Comparison of ENCODE assay signal across 16 cellular contexts in the genomic region with DNA sequence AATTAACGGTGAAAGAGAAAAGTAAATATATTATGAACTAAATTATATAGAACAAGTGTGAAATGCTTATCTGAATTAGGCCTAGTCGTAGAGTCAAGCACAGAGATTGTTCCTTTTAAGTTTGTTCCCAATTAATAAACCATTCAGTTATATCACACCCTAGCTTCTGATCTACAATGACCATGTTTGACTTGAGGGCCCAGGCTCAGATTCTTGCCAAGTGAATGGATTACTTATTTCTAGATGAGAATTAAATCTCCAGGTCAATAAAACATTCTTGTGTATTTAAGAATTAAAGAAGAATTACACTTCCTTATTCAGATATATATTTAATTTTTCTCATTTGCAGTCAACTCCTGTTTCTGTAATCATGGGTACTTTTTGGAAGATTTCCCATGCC. TPM values are rescaled to one million over a fixed set of nuclear protein-coding genes. Genes with fewer than 3 reads are reported as not detected.
DNase-seq lines count a peak whose midpoint lies in the region; TF ChIP-seq lines count a peak whose summit lies in the region.
"Had no signal": no experiment of that assay in that cellular context is flagged by ENCODE, and none has a peak within 500 bp of the region (broad histone marks: within the 10 kb centered on the region; RNA-seq: fewer than 3 reads in every experiment).

No MANE protein-coding gene starts in this region.

- TF ChIP-seq CTCF in VCaP (conservative IDR thresholded peaks at IDR 0.05) (no peak), mesothelial cell of epicardium (IDR thresholded peaks at IDR 0.05; ENCODE audit: unreplicated experiment) (no peak), stomach (IDR thresholded peaks at IDR 0.05) (no peak)

- H3K4me2 ChIP-seq in BLaER1 = peak overlapping the region; percentile 18

- no peak for TF ChIP-seq POLR2A in stomach (IDR thresholded peaks at IDR 0.05)

- no peaks in the 10 kb centered on the region for H3K36me3 ChIP-seq in BLaER1
- H3K36me3 ChIP-seq in stomach = no peaks in the 10 kb centered on the region
- H3K36me3 ChIP-seq in MG63 = no peaks in the 10 kb centered on the region
- H3K36me3 ChIP-seq: BE2C had no signal

- H3K4me3 Mint-ChIP-seq in mesothelial cell of epicardium = no peak overlapping the region
- H3K4me3 Mint-ChIP-seq: CD14-positive monocyte; CD8-positive, alpha-beta T cell; H9 had no signal

- peaks cover 3% of the 10 kb centered on the region for H3K9me3 Mint-ChIP-seq in mesothelial cell of epicardium
- H3K9me3 Mint-ChIP-seq: CD14-positive monocyte; CD8-positive, alpha-beta T cell; H9 had no signal

- H3K27me3 ChIP-seq in BLaER1 = no peaks in the 10 kb centered on the region
- no peaks in the 10 kb centered on the region for H3K27me3 ChIP-seq in stomach
- no peaks in the 10 kb centered on the region for H3K27me3 ChIP-seq in MG63

- H3K4me1 Mint-ChIP-seq in mesothelial cell of epicardium = peaks cover 65% of the 10 kb centered on the region

- no peaks in the 10 kb centered on the region for H3K36me3 Mint-ChIP-seq in mesothelial cell of epicardium
- H3K36me3 Mint-ChIP-seq: CD14-positive monocyte; CD8-positive, alpha-beta T cell had no signal

- 28 to 50% (median 41%) methylated on average over 2 of the region's 2 CpGs for WGBS in stomach, 5 donors

- H3K27ac Mint-ChIP-seq in mesothelial cell of epicardium = peak overlapping the region; percentile 76
- H3K27ac Mint-ChIP-seq: CD8-positive, alpha-beta T cell; H9 had no signal

- no peaks in the 10 kb centered on the region for H4K20me1 ChIP-seq in BLaER1

- H3K27ac ChIP-seq in BLaER1 (no peak overlapping the region), VCaP (peak overlapping the region; percentile 81), stomach (peak overlapping the region in 3 of 5 donors; percentile 10 to 71 (median 66))

- H3K9me3 ChIP-seq in BLaER1 (no peaks in the 10 kb centered on the region), stomach (no peaks in the 10 kb centered on the region), MG63 (no peaks in the 10 kb centered on the region; the same call in 1 of the 2 replicates)
- H3K9me3 ChIP-seq: BE2C had no signal

- H3K9ac ChIP-seq in BLaER1 = no peak overlapping the region

- TF ChIP-seq EP300 in stomach (IDR thresholded peaks at IDR 0.05) = no peak

- H3K4me1 ChIP-seq in BLaER1 (0 out of 2 replicates have a peak, but pooled peaks cover 6% of the 10 kb centered on the region), stomach (peaks cover 0 to 30% (median 9%) of the 10 kb centered on the region in 4 donors)
- H3K4me1 ChIP-seq: BE2C had no signal

- H3K27me3 Mint-ChIP-seq in mesothelial cell of epicardium (ENCODE audit: low read depth) = no peaks in the 10 kb centered on the region

- intact Hi-C loops in stomach (cut with DNase I; ENCODE audit: low total_unique reads) = no loop called here

- H3K4me3 ChIP-seq in BLaER1 (no peak overlapping the region), stomach (no peak overlapping the region), MG63 (no peak overlapping the region)

- DNase-seq in mesothelial cell of epicardium (ENCODE audit: low spot score in 2 of 2, unreplicated experiment in 2 of 2) (no peak), stomach (peak; percentile 38), SW 1271 (lab: John Stamatoyannopoulos, UW) (no peak), MG63 (no peak), activated T-cell treated with anti-CD3 and anti-CD28 coated beads for 4 hours (no peak)
- DNase-seq: 8988T; BE2C; CD8-positive, alpha-beta T cell; COR-L47; DND-41; GDM1; GOT3; H9 had no signal

RNA-seq across cellular contexts. Expression of a gene that starts 37.4 kb away (rescaled TPM):
- total RNA-seq in mesothelial cell of epicardium (59.0 to 64.7 TPM (median 62.5 TPM) in 3 replicates), stomach (10 to 100 TPM in 4 of 5 donors, 1 to 10 TPM in 1; 1.2 to 55.4 (median 17.4) TPM)
- 10 to 100 TPM; 25.4 to 46.5 (median 37.3) TPM for polyA plus RNA-seq in stomach
- 66.5 and 99.5 TPM in 2 replicates for total RNA-seq in MG63 (2014; rRNA removed; shearing (Covaris generic); ENCODE audit: low replicate concordance)
